Comparison of ENCODE assay signal across 1 cellular context in genomic region chr1:159170639-159171038, GRCh38.
TF ChIP-seq lines count a peak whose summit lies in the region.

No MANE protein-coding gene starts in this region.

TF ChIP-seq in SK-N-SH, 30 proteins besides CTCF, POLR2A, EP300 and RAD21 (continued from another document):
- no peak for TF ChIP-seq ZBTB33 (IDR thresholded peaks at IDR 0.05; ENCODE audit: borderline replicate concordance, low read depth)
- no peak for TF ChIP-seq YY1 (IDR thresholded peaks at IDR 0.05; ENCODE audit: low read depth)
- TF ChIP-seq RCOR1 (IDR thresholded peaks at IDR 0.05; ENCODE audit: low read length): no peak
- no peak for TF ChIP-seq GATA2 (CRISPR knock-in tag; IDR thresholded peaks at IDR 0.05)
- no peak for TF ChIP-seq MXI1 (IDR thresholded peaks at IDR 0.05; ENCODE audit: low read depth, low read length)
- TF ChIP-seq POLR2AphosphoS5 (IDR thresholded peaks at IDR 0.05; ENCODE audit: low read depth, low read length): no peak
- TF ChIP-seq MEF2A (IDR thresholded peaks at IDR 0.05; ENCODE audit: borderline replicate concordance, low read depth): no peak
- TF ChIP-seq JUND (IDR thresholded peaks at IDR 0.05): no peak
